ENCODE assay signal across 2 cellular contexts in genomic region chr2:168416555-168416954, GRCh38.
TF ChIP-seq lines count a peak whose summit lies in the region.

No MANE protein-coding gene starts in this region.

TF ChIP-seq in IMR-90, 13 proteins besides CTCF, POLR2A, EP300 and RAD21 (continued from another document):
- TF ChIP-seq USF2 (IDR thresholded peaks at IDR 0.05; ENCODE audit: low read depth, low read length), result no peak

TF ChIP-seq in K562, 482 proteins besides CTCF, POLR2A, EP300 and RAD21 (continued from another document):
- 0 out of 2 replicates have a peak, but pooled peaks have one; percentile 13 for TF ChIP-seq FOSL1 (tag; conservative IDR thresholded peaks at IDR 0.05)
- TF ChIP-seq THRA (IDR thresholded peaks at IDR 0.05), result no peak
- TF ChIP-seq MAFG (tag; conservative IDR thresholded peaks at IDR 0.05), result peak; percentile 85
- 0 out of 2 replicates have a peak, but pooled peaks have one; percentile 6 for TF ChIP-seq JUND (IDR thresholded peaks at IDR 0.05; ENCODE audit: borderline replicate concordance, low read depth, low read length)
- TF ChIP-seq JUND (tag; IDR thresholded peaks at IDR 0.05; ENCODE audit: borderline replicate concordance, low read depth, low read length), result no peak
TF ChIP-seq in K562: peak in this region for 5.
